8 cellular contexts compared by ENCODE assay signal in genomic region chr2:199850250-199850717, GRCh38. TPM values are rescaled to one million over a fixed set of nuclear protein-coding genes. Genes with fewer than 3 reads are reported as not detected.
DNase-seq lines count a peak whose midpoint lies in the region; ATAC-seq, FAIRE-seq and TF ChIP-seq lines count a peak whose summit lies in the region.

No MANE protein-coding gene starts in this region.

- 22 to 28% methylated on average over 11 to 12 of the region's 12 CpGs for WGBS in GM23248 (ENCODE audit: low coverage in 1 of 2, low lambda C conversion rate in 2 of 2, missing lambda C conversion rate in 2 of 2), 2 experiments
- 19% methylated on average over 12 of the region's 12 CpGs for WGBS in right cardiac atrium

- H2AFZ ChIP-seq in GM23248 = peak overlapping the region; percentile 94

- no peak for FAIRE-seq in frontal cortex (lab: Jason Lieb, UNC)

- TF ChIP-seq CTCF in VCaP (conservative IDR thresholded peaks at IDR 0.05) = no peak

- H3K4me1 ChIP-seq in GM23248 (ENCODE audit: insufficient read depth) (no peaks in the 10 kb centered on the region), right cardiac atrium (ENCODE audit: control insufficient read depth, insufficient read depth, low read length) (no peaks in the 10 kb centered on the region)

- H3K79me2 ChIP-seq in GM23248 (ENCODE audit: insufficient read depth) = no peaks in the 10 kb centered on the region

- H3K4me3 ChIP-seq in GM23248 (peak overlapping the region; percentile 75), right cardiac atrium (ENCODE audit: low read length) (peak overlapping the region; percentile 54), skin epidermis (peak overlapping the region; percentile 55 to 72 (median 61))

- in situ Hi-C loops in GM23248 (cut with MboI) = no loop called here

- no peaks in the 10 kb centered on the region for H3F3A ChIP-seq in GM23248 (ENCODE audit: insufficient read depth)

- H3K27ac ChIP-seq in GM23248 (no peak overlapping the region), VCaP (peak overlapping the region; percentile 78), right cardiac atrium (ENCODE audit: low read length) (no peak overlapping the region), skin epidermis (peak overlapping the region in 19 of 21 experiments; percentile 20 to 83 (median 73))

- H3K9ac ChIP-seq in GM23248 = peak overlapping the region; percentile 55

- no peaks in the 10 kb centered on the region for H3K9me2 ChIP-seq in GM23248 (ENCODE audit: insufficient read depth)

- no peaks in the 10 kb centered on the region for H3K9me3 ChIP-seq in GM23248 (ENCODE audit: low read depth)
- no peaks in the 10 kb centered on the region for H3K9me3 ChIP-seq in right cardiac atrium (ENCODE audit: control insufficient read depth, low read length)

- H4K20me1 ChIP-seq in GM23248 (ENCODE audit: insufficient read depth) = no peaks in the 10 kb centered on the region

- H3K4me2 ChIP-seq in GM23248 (ENCODE audit: unreplicated experiment) = peak overlapping the region; percentile 55

- intact Hi-C loops in right cardiac atrium (cut with DNase I) = no loop called here

- no peaks in the 10 kb centered on the region for H3K36me3 ChIP-seq in GM23248 (ENCODE audit: low read depth)

- H3K27me3 ChIP-seq in GM23248 (replicated peaks; ENCODE audit: insufficient read depth) (peaks cover 6% of the 10 kb centered on the region), right cardiac atrium (ENCODE audit: control insufficient read depth, insufficient read depth) (no peaks in the 10 kb centered on the region)

- ATAC-seq in right cardiac atrium (no peak), GM19395 (IDR thresholded peaks at IDR 0.05; ENCODE audit: unreplicated experiment) (no peak)

- DNase-seq in GM23248 (no peak), right cardiac atrium (no peak), frontal cortex (ENCODE audit: low spot score in 2 of 2) (no peak), ureter (ENCODE audit: low spot score) (no peak), anterior cingulate cortex (lab: John Stamatoyannopoulos, UW) (no peak)

RNA-seq across cellular contexts. Expression of gene FTCDNL1, which starts 0.7 kb away (rescaled TPM):
- total RNA-seq in GM23248 (2014; rRNA removed; shearing (Covaris generic)) = 0.13 and 0.65 TPM in 2 replicates
- polyA plus RNA-seq in GM23248 (2016; fragmentation: Nextera tagmentation; extraction: Ambion mirVana) = 1.6 and 1.9 TPM in 2 replicates
- total RNA-seq in right cardiac atrium = 1 to 10 TPM; 2.4 to 5.0 (median 3.8) TPM
- polyA plus RNA-seq in right cardiac atrium = 1.7 TPM
- total RNA-seq in frontal cortex = 2.0 TPM
- 1.5 TPM for total RNA-seq in ureter

Comparison
In these comparisons a context has a peak if more than half of its experiments do, and no peak if none do; other contexts are left out.
1. H3K27ac ChIP-seq: peak in VCaP (single experiment) and skin epidermis (19 of 21); none in GM23248 (single experiment) and right cardiac atrium (single experiment).
2. Peak in every context shown above with its lines, with median percentiles within 50 percentile points of each other: H3K4me3 ChIP-seq.